ENCODE assay signal across 34 cellular contexts in genomic region chr11:11308249-11308648, GRCh38.
"Had no signal": no experiment of that assay in that cellular context is flagged by ENCODE, and none has a peak within 500 bp of the region (broad histone marks: within the 10 kb centered on the region; RNA-seq: fewer than 3 reads in every experiment).

No MANE protein-coding gene starts in this region.

- H3K36me3 Mint-ChIP-seq: activated CD4-positive, alpha-beta memory T cell treated with anti-CD3 and anti-CD28 coated beads for 36 hours; activated naive CD4-positive, alpha-beta T cell treated with anti-CD3 and anti-CD28 coated beads, Interleukin-2, amount 50 U/mL, for 72 hours had no signal

- H3K27ac Mint-ChIP-seq: activated B cell treated with CpG ODN at 0.5 μM for 24 hours; activated CD4-positive, alpha-beta memory T cell treated with anti-CD3 and anti-CD28 coated beads for 36 hours; activated CD4-positive, alpha-beta T cell treated with anti-CD3 and anti-CD28 coated beads, Interleukin-2, amount 10 ng/mL, durations not matched to agents 24 days and 14 days; activated CD8-positive, alpha-beta T cell treated with anti-CD3 and anti-CD28 coated beads for 36 hours; activated naive CD8-positive, alpha-beta T cell treated with anti-CD3 and anti-CD28 coated beads for 36 hours; activated T-cell treated with anti-CD3 and anti-CD28 coated beads, Interleukin-2, amount 50 U/mL, for 72 hours; activated T-helper 1 cell treated with anti-CD3 and anti-CD28 coated beads, Interleukin-12 subunit alpha, Interleukin-12 subunit beta, Interleukin-2, Interleukin-4 antibody, amounts not matched to agents 30 ng/mL and 10 ng/mL and 1 ng/mL, durations not matched to agents 14 hours and 24 hours and 36 hours; activated T-helper 17 cell treated with anti-CD3 and anti-CD28 coated beads, Interleukin-2, amount 50 U/mL, for 72 hours; T-helper 1 cell treated with Interleukin-12 subunit alpha and Interleukin-12 subunit beta and Interleukin-4 antibody, amounts not matched to agents 30 μg/mL and 1 μg/mL, for 36 hours; T-helper 2 cell treated with Interferon-gamma antibody and Interleukin-4, amounts not matched to agents 5 μg/mL and 100 μg/mL, for 36 hours had no signal

- FAIRE-seq: astrocyte, TTC549 had no signal

- H3K4me3 Mint-ChIP-seq: activated B cell treated with CpG ODN at 0.5 μM for 24 hours; activated CD4-positive, alpha-beta memory T cell treated with anti-CD3 and anti-CD28 coated beads for 36 hours; activated CD4-positive, alpha-beta T cell treated with anti-CD3 and anti-CD28 coated beads, Interleukin-2, amount 10 ng/mL, durations not matched to agents 24 days and 14 days; activated CD8-positive, alpha-beta T cell treated with anti-CD3 and anti-CD28 coated beads for 36 hours; activated naive CD8-positive, alpha-beta T cell treated with anti-CD3 and anti-CD28 coated beads for 36 hours; activated T-cell treated with anti-CD3 and anti-CD28 coated beads, Interleukin-2, amount 50 U/mL, for 4 hours; activated T-cell treated with anti-CD3 and anti-CD28 coated beads, Interleukin-2, amount 50 U/mL, for 72 hours; activated T-helper 1 cell treated with anti-CD3 and anti-CD28 coated beads, Interleukin-12 subunit alpha, Interleukin-12 subunit beta, Interleukin-2, Interleukin-4 antibody, amounts not matched to agents 30 ng/mL and 10 ng/mL and 1 ng/mL, durations not matched to agents 14 hours and 24 hours and 36 hours; activated T-helper 17 cell treated with anti-CD3 and anti-CD28 coated beads, Interleukin-2, amount 50 U/mL, for 72 hours; T-helper 1 cell treated with Interleukin-12 subunit alpha and Interleukin-12 subunit beta and Interleukin-4 antibody, amounts not matched to agents 30 μg/mL and 1 μg/mL, for 36 hours; T-helper 2 cell treated with Interferon-gamma antibody and Interleukin-4, amounts not matched to agents 5 μg/mL and 100 μg/mL, for 36 hours had no signal

- ATAC-seq: activated CD8-positive, alpha-beta T cell treated with anti-CD3 and anti-CD28 coated beads for 36 hours; activated naive CD4-positive, alpha-beta T cell treated with anti-CD3 and anti-CD28 coated beads, Interleukin-2, amount 50 U/mL, for 72 hours; activated T-cell treated with anti-CD3 and anti-CD28 coated beads, Interleukin-2, amount 50 U/mL, for 4 hours; activated T-cell treated with anti-CD3 and anti-CD28 coated beads, Interleukin-2, amount 50 U/mL, for 72 hours; activated T-helper 17 cell treated with anti-CD3 and anti-CD28 coated beads, Interleukin-2, amount 50 U/mL, for 72 hours; body of pancreas had no signal

- DNase-seq: activated B cell treated with CpG ODN at 0.5 μM for 24 hours; activated CD4-positive, alpha-beta memory T cell treated with anti-CD3 and anti-CD28 coated beads for 36 hours; activated CD4-positive, alpha-beta T cell treated with anti-CD3 and anti-CD28 coated beads for 4 hours; activated CD4-positive, alpha-beta T cell treated with anti-CD3 and anti-CD28 coated beads, Interleukin-2, amount 10 ng/mL, durations not matched to agents 24 days and 14 days; activated CD4-positive, alpha-beta T cell treated with anti-CD3 and anti-CD28 coated beads, Interleukin-2, amount 50 U/mL, for 1 hour; activated CD4-positive, alpha-beta T cell treated with anti-CD3 and anti-CD28 coated beads, Interleukin-2, amount 50 U/mL, for 4 hours; activated CD4-positive, CD25-positive, alpha-beta regulatory T cell treated with anti-CD3 and anti-CD28 coated beads, Interleukin-2, amount 50 U/mL, for 72 hours; activated CD8-positive, alpha-beta memory T cell treated with anti-CD3 and anti-CD28 coated beads, Interleukin-2, amount 50 U/mL, for 4 hours; activated CD8-positive, alpha-beta T cell treated with anti-CD3 and anti-CD28 coated beads for 36 hours; activated effector memory CD4-positive, alpha-beta T cell treated with anti-CD3 and anti-CD28 coated beads, Interleukin-2, amount 50 U/mL, for 16 hours; activated gamma-delta T cell treated with Interleukin-2 at 50 U/mL for 16 hours; activated naive CD4-positive, alpha-beta T cell treated with anti-CD3 and anti-CD28 coated beads, Interleukin-2, amount 50 U/mL, for 16 hours; activated naive CD4-positive, alpha-beta T cell treated with Interleukin-2 at 50 U/mL for 16 hours; activated naive CD8-positive, alpha-beta T cell treated with anti-CD3 and anti-CD28 coated beads for 36 hours; activated T-cell treated with anti-CD3 and anti-CD28 coated beads for 4 hours; activated T-cell treated with anti-CD3 and anti-CD28 coated beads, Interleukin-2, amount 50 U/mL, for 1 hour; activated T-cell treated with anti-CD3 and anti-CD28 coated beads, Interleukin-2, amount 50 U/mL, for 4 hours; activated T-cell treated with anti-CD3 and anti-CD28 coated beads, Interleukin-2, amount 50 U/mL, for 72 hours; adrenal gland; amniotic stem cell; aorta; body of pancreas; brain microvascular endothelial cell; central memory CD4-positive, alpha-beta T cell; T-helper 1 cell; T-helper 2 cell; T-helper 9 cell had no signal

- H3K9me3 Mint-ChIP-seq: activated B cell treated with CpG ODN at 0.5 μM for 24 hours; activated CD4-positive, alpha-beta memory T cell treated with anti-CD3 and anti-CD28 coated beads for 36 hours; activated CD8-positive, alpha-beta T cell treated with anti-CD3 and anti-CD28 coated beads for 36 hours; activated T-cell treated with anti-CD3 and anti-CD28 coated beads, Interleukin-2, amount 50 U/mL, for 4 hours; activated T-cell treated with anti-CD3 and anti-CD28 coated beads, Interleukin-2, amount 50 U/mL, for 72 hours; T-helper 2 cell treated with Interferon-gamma antibody and Interleukin-4, amounts not matched to agents 5 μg/mL and 100 μg/mL, for 36 hours had no signal

- H3K27me3 Mint-ChIP-seq: activated B cell treated with CpG ODN at 0.5 μM for 24 hours; activated CD4-positive, alpha-beta memory T cell treated with anti-CD3 and anti-CD28 coated beads for 36 hours; activated CD4-positive, alpha-beta T cell treated with anti-CD3 and anti-CD28 coated beads, Interleukin-2, amount 10 ng/mL, durations not matched to agents 24 days and 14 days; activated CD8-positive, alpha-beta T cell treated with anti-CD3 and anti-CD28 coated beads for 36 hours; activated naive CD8-positive, alpha-beta T cell treated with anti-CD3 and anti-CD28 coated beads for 36 hours had no signal

- H3K4me1 Mint-ChIP-seq: activated T-helper 17 cell treated with anti-CD3 and anti-CD28 coated beads, Interleukin-2, amount 50 U/mL, for 72 hours had no signal
